In the genomic region with DNA sequence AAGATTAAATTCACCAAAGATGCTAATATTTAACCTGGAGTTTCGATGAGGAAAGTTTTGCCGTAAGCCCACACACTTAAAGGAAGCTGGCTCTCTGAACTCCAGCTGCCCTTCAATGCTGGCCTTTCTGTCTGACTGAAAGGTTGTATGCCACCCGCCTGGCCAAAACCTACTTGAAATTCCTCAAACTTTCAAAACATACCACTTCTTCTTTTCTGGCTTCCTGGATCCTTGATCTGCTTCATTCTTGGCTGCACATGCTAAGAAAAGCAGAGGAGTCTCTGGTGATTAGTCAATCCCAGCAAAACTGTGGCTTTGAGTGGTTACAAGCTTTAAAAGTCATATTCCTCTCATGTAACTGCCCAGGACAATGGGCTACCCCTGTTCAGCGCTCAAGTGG, we compare ENCODE assay signal across 9 cellular contexts.
DNase-seq lines count a peak whose midpoint lies in the region; ATAC-seq and TF ChIP-seq lines count a peak whose summit lies in the region.
"Had no signal": no experiment of that assay in that cellular context is flagged by ENCODE, and none has a peak within 500 bp of the region (broad histone marks: within the 10 kb centered on the region; RNA-seq: fewer than 3 reads in every experiment).

No MANE protein-coding gene starts in this region.

- no peaks in the 10 kb centered on the region for H3K36me3 Mint-ChIP-seq in stimulated activated naive B cell treated with anti-CD40 and anti-IgM and Interleukin-4, amounts not matched to agents 10 μg/mL and 1 μg/mL and 100 μg/mL, for 72 hours

- 69 to 77% methylated on average over 3 to 4 of the region's 4 CpGs for WGBS in transverse colon (ENCODE audit: low coverage in 1 of 2), 2 donors

- TF ChIP-seq POLR2A in transverse colon (IDR thresholded peaks at IDR 0.05), result no peak

- peaks cover 3 to 4% of the 10 kb centered on the region in 2 donors for H3K4me1 Mint-ChIP-seq in stimulated activated naive B cell treated with anti-CD40 and anti-IgM and Interleukin-4, amounts not matched to agents 10 μg/mL and 1 μg/mL and 100 μg/mL, for 72 hours

- no peak for TF ChIP-seq EP300 in transverse colon (IDR thresholded peaks at IDR 0.05; ENCODE audit: low read depth)

- no peaks in the 10 kb centered on the region for H3K27me3 ChIP-seq in transverse colon

- DNase-seq in NOMO-1 treated with dmso at 0.1 percent for 144 hours (lab: John Stamatoyannopoulos, UW; ENCODE audit: unreplicated experiment) (peak; percentile 43), transverse colon (no peak), NCI-H1694 treated with DMSO at 0.1 percent for 48 hours (lab: John Stamatoyannopoulos, UW) (no peak), sciatic nerve (ENCODE audit: low spot score) (no peak)
- peak; percentile 25 for DNase-seq in stimulated activated naive B cell treated with anti-CD40 and anti-IgM and Interleukin-4, amounts not matched to agents 10 μg/mL and 1 μg/mL and 100 μg/mL, for 72 hours
- DNase-seq: activated CD4-positive, alpha-beta T cell treated with anti-CD3 and anti-CD28 coated beads for 48 hours; aorta had no signal

- TF ChIP-seq CTCF in transverse colon (IDR thresholded peaks at IDR 0.05), result no peak

- no peak overlapping the region for H3K27ac Mint-ChIP-seq in stimulated activated naive B cell treated with anti-CD40 and anti-IgM and Interleukin-4, amounts not matched to agents 10 μg/mL and 1 μg/mL and 100 μg/mL, for 72 hours

- H3K4me3 ChIP-seq in transverse colon, result no peak overlapping the region

- ATAC-seq in GM19372 (IDR thresholded peaks at IDR 0.05; ENCODE audit: low read depth, unreplicated experiment), result peak; percentile 60
- peak; percentile 81 for ATAC-seq in HG02885 (IDR thresholded peaks at IDR 0.05; ENCODE audit: poor library complexity, unreplicated experiment)
- ATAC-seq in stimulated activated naive B cell treated with anti-CD40 and anti-IgM and Interleukin-4, amounts not matched to agents 10 μg/mL and 1 μg/mL and 100 μg/mL, for 72 hours (replicated peaks), result peak; percentile 76 to 82
- no peak for ATAC-seq in sciatic nerve

- H3K9me3 ChIP-seq in transverse colon, result no peaks in the 10 kb centered on the region

- H3K4me3 Mint-ChIP-seq in stimulated activated naive B cell treated with anti-CD40 and anti-IgM and Interleukin-4, amounts not matched to agents 10 μg/mL and 1 μg/mL and 100 μg/mL, for 72 hours, result no peak overlapping the region

- H3K27ac ChIP-seq in transverse colon, result no peak overlapping the region

- in situ Hi-C loops in transverse colon (cut with MboI; ENCODE audit: low pct_ligation_motif_present in 1 of 4, low pct_unique_long_range_greater_than_20kb in 1 of 4, low sequenced_read_pairs in 3 of 4), result no loop called here

- H3K9me3 Mint-ChIP-seq in stimulated activated naive B cell treated with anti-CD40 and anti-IgM and Interleukin-4, amounts not matched to agents 10 μg/mL and 1 μg/mL and 100 μg/mL, for 72 hours, result no peaks in the 10 kb centered on the region

- no peaks in the 10 kb centered on the region for H3K36me3 ChIP-seq in transverse colon

- H3K4me1 ChIP-seq in transverse colon, result no peaks in the 10 kb centered on the region

- peaks cover 0 to 11% of the 10 kb centered on the region in 2 donors for H3K27me3 Mint-ChIP-seq in stimulated activated naive B cell treated with anti-CD40 and anti-IgM and Interleukin-4, amounts not matched to agents 10 μg/mL and 1 μg/mL and 100 μg/mL, for 72 hours

- intact Hi-C loops in transverse colon (cut with DNase I; ENCODE audit: low total_unique reads), result no loop called here
- intact Hi-C loops in sciatic nerve (cut with DNase I), result no loop called here

Comparison
In these comparisons a context has a peak if more than half of its experiments do, and no peak if none do; other contexts are left out.
1. DNase-seq: peak in NOMO-1 treated with dmso at 0.1 percent for 144 hours (single experiment) and stimulated activated naive B cell treated with anti-CD40 and anti-IgM and Interleukin-4, amounts not matched to agents 10 μg/mL and 1 μg/mL and 100 μg/mL, for 72 hours (single experiment); none in transverse colon (single experiment), NCI-H1694 treated with DMSO at 0.1 percent for 48 hours (single experiment) and sciatic nerve (single experiment).